1 cellular context compared by ENCODE assay signal in the genomic region with DNA sequence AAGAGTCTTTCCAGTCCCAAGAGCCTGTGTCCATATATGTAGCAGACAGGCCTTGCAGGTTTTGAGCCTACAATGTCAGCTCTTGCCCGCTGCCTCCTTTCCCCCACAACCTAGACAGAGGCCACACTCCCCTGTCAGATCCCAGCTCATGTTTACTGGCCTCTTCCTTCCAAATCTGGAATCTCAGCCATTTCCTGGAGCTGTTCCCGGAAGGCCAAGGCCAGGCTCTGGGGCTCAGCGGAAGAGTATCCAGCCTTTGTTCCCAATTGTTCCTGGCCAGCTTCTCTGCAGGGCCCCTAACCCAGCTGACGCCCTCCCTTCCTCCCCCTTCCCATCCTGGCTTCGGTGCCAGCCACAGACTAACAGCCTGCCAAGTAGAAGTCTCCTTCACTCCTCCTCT.
TF ChIP-seq lines count a peak whose summit lies in the region.

No MANE protein-coding gene starts in this region.

TF ChIP-seq in endothelial cell of umbilical vein, 7 proteins besides CTCF, POLR2A, EP300 and RAD21:
- TF ChIP-seq MYC (IDR thresholded peaks at IDR 0.05; ENCODE audit: low read depth, low read length) (no peak), GATA2 (IDR thresholded peaks at IDR 0.05; ENCODE audit: insufficient read depth, insufficient read length, low read depth, low read length) (peak; percentile 86), FOS (IDR thresholded peaks at IDR 0.05; ENCODE audit: borderline replicate concordance, insufficient read depth, low read length) (peak; percentile 52), POLR2AphosphoS5 (IDR thresholded peaks at IDR 0.05; ENCODE audit: insufficient read depth, low read depth, low read length) (peak; percentile 98), JUN (IDR thresholded peaks at IDR 0.05; ENCODE audit: borderline replicate concordance, insufficient read depth, insufficient read length, low read depth) (no peak), EZH2 (IDR thresholded peaks at IDR 0.05; ENCODE audit: borderline replicate concordance, low read depth, low read length, severe bottlenecking) (no peak)
- TF ChIP-seq, protein P1, sequence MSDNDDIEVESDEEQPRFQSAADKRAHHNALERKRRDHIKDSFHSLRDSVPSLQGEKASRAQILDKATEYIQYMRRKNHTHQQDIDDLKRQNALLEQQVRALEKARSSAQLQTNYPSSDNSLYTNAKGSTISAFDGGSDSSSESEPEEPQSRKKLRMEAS (IDR thresholded peaks at IDR 0.05; ENCODE audit: insufficient read depth, insufficient read length) = no peak
TF ChIP-seq in endothelial cell of umbilical vein: peak in this region for 3.
